ENCODE assay signal across 2 cellular contexts in genomic region chr1:19640363-19641316, GRCh38.
A peak's percentile ranks its signal among the peaks of the same experiment; 100 is the strongest.
TF ChIP-seq lines count a peak whose summit lies in the region.

No MANE protein-coding gene starts in this region.

TF ChIP-seq in IMR-90, 13 proteins besides CTCF, POLR2A, EP300 and RAD21:
- TF ChIP-seq USF2 (IDR thresholded peaks at IDR 0.05; ENCODE audit: low read depth, low read length) (no peak), SMC3 (IDR thresholded peaks at IDR 0.05; ENCODE audit: low read depth, low read length) (no peak), MAFK (IDR thresholded peaks at IDR 0.05; ENCODE audit: low read depth, low read length) (no peak), CEBPB (IDR thresholded peaks at IDR 0.05; ENCODE audit: low read depth, low read length) (no peak), MXI1 (IDR thresholded peaks at IDR 0.05; ENCODE audit: borderline replicate concordance, low read depth, low read length) (no peak)

TF ChIP-seq in HepG2, 621 proteins besides CTCF, POLR2A, EP300 and RAD21 (continues in another document):
- TF ChIP-seq CBX2 (IDR thresholded peaks at IDR 0.05; ENCODE audit: low read depth, low read length), result no peak
- TF ChIP-seq CBX2 (CRISPR knock-in tag; IDR thresholded peaks at IDR 0.05; ENCODE audit: low read depth), result no peak
- 0 out of 2 replicates have a peak, but pooled peaks have one; percentile 37 for TF ChIP-seq CHD4 (IDR thresholded peaks at IDR 0.05; ENCODE audit: borderline replicate concordance, low read length)
- peak; percentile 23; the same call in 1 of the 2 replicates for TF ChIP-seq ARID4A (CRISPR knock-in tag; IDR thresholded peaks at IDR 0.05; ENCODE audit: borderline replicate concordance)
- TF ChIP-seq HNF4G (IDR thresholded peaks at IDR 0.05; ENCODE audit: borderline replicate concordance, low read depth, low read length), result peak; percentile 31; the same call in 1 of the 2 replicates
- TF ChIP-seq HNF4G (CRISPR knock-in tag; IDR thresholded peaks at IDR 0.05; ENCODE audit: borderline replicate concordance, low read depth), result 0 out of 2 replicates have a peak, but pooled peaks have one; percentile 18
- peak; percentile 35 for TF ChIP-seq HNRNPLL (IDR thresholded peaks at IDR 0.05; ENCODE audit: low read depth, low read length, poor library complexity, severe bottlenecking)
- no peak for TF ChIP-seq SOX13 (IDR thresholded peaks at IDR 0.05)
- peak in 1 of 2 experiments; percentile 23; a peak in 1 of 4 replicates for TF ChIP-seq SOX13 (CRISPR knock-in tag; conservative IDR thresholded peaks at IDR 0.05 in 1 of 2, IDR thresholded peaks at IDR 0.05 in 1 of 2)
- peak; percentile 100 for TF ChIP-seq ZNF18 (CRISPR knock-in tag; IDR thresholded peaks at IDR 0.05; ENCODE audit: insufficient replicate concordance)
- peak; percentile 99 for TF ChIP-seq ZNF543 (CRISPR knock-in tag; IDR thresholded peaks at IDR 0.05)
- TF ChIP-seq ZNF556 (CRISPR knock-in tag; IDR thresholded peaks at IDR 0.05; ENCODE audit: borderline replicate concordance), result 0 out of 2 replicates have a peak, but pooled peaks have one; percentile 25
- 0 out of 2 replicates have a peak, but pooled peaks have one; percentile 15 for TF ChIP-seq ZNF124 (CRISPR knock-in tag; IDR thresholded peaks at IDR 0.05)
- TF ChIP-seq FOSL2 (CRISPR knock-in tag; IDR thresholded peaks at IDR 0.05), result peak; percentile 36
- TF ChIP-seq TRAFD1 (CRISPR knock-in tag; IDR thresholded peaks at IDR 0.05; ENCODE audit: borderline replicate concordance), result 0 out of 2 replicates have a peak, but pooled peaks have one; percentile 69
- TF ChIP-seq ZNF768 (CRISPR knock-in tag; IDR thresholded peaks at IDR 0.05), result peak; percentile 26; the same call in 1 of the 2 replicates
- peak; percentile 55; the same call in 1 of the 2 replicates for TF ChIP-seq RXRA (CRISPR knock-in tag; IDR thresholded peaks at IDR 0.05)
- 0 out of 2 replicates have a peak, but pooled peaks have one; percentile 32 for TF ChIP-seq TIGD3 (CRISPR knock-in tag; IDR thresholded peaks at IDR 0.05; ENCODE audit: borderline replicate concordance)
- TF ChIP-seq ZNF574 (CRISPR knock-in tag; IDR thresholded peaks at IDR 0.05), result peak; percentile 38
- no peak for TF ChIP-seq ZNF136 (CRISPR knock-in tag; IDR thresholded peaks at IDR 0.05; ENCODE audit: low read depth)
- peak; percentile 95 for TF ChIP-seq HNRNPL (IDR thresholded peaks at IDR 0.05; ENCODE audit: low read depth, low read length)
- no peak for TF ChIP-seq FOXA1 (IDR thresholded peaks at IDR 0.05)
- peak; percentile 36; the same call in 1 of the 2 replicates for TF ChIP-seq FOXA1 (CRISPR knock-in tag; IDR thresholded peaks at IDR 0.05)
- TF ChIP-seq SMAD3 (CRISPR knock-in tag; IDR thresholded peaks at IDR 0.05), result peak; percentile 25; the same call in 1 of the 2 replicates
- peak; percentile 28; the same call in 1 of the 2 replicates for TF ChIP-seq UBTF (CRISPR knock-in tag; IDR thresholded peaks at IDR 0.05)
- TF ChIP-seq TEAD3 (CRISPR knock-in tag; optimal IDR thresholded peaks at IDR 0.05; ENCODE audit: borderline replicate concordance), result peak; percentile 84
- no peak for TF ChIP-seq HOXA7 (CRISPR knock-in tag; IDR thresholded peaks at IDR 0.05)
- peak; percentile 92 for TF ChIP-seq ZMYM3 (CRISPR knock-in tag; IDR thresholded peaks at IDR 0.05)
- TF ChIP-seq ZNF629 (CRISPR knock-in tag; conservative IDR thresholded peaks at IDR 0.05), result peak; percentile 99
- TF ChIP-seq NAIF1 (CRISPR knock-in tag; IDR thresholded peaks at IDR 0.05; ENCODE audit: borderline replicate concordance), result no peak
- TF ChIP-seq MYC (CRISPR knock-in tag; IDR thresholded peaks at IDR 0.05; ENCODE audit: borderline replicate concordance), result 0 out of 2 replicates have a peak, but pooled peaks have one; percentile 31
- peak; percentile 12; the same call in 1 of the 2 replicates for TF ChIP-seq ZFX (CRISPR knock-in tag; IDR thresholded peaks at IDR 0.05; ENCODE audit: low read depth)
- no peak for TF ChIP-seq CREB1 (IDR thresholded peaks at IDR 0.05)
- TF ChIP-seq CREB1 (CRISPR knock-in tag; IDR thresholded peaks at IDR 0.05), result peak; percentile 53
- peak; percentile 42; the same call in 1 of the 2 replicates for TF ChIP-seq ETV5 (CRISPR knock-in tag; IDR thresholded peaks at IDR 0.05; ENCODE audit: borderline replicate concordance)
- TF ChIP-seq ZBTB20 (CRISPR knock-in tag; IDR thresholded peaks at IDR 0.05; ENCODE audit: borderline replicate concordance, low read depth), result peak; percentile 28; the same call in 1 of the 2 replicates
- TF ChIP-seq SOX5 (CRISPR knock-in tag; IDR thresholded peaks at IDR 0.05; ENCODE audit: borderline replicate concordance), result 0 out of 2 replicates have a peak, but pooled peaks have one; percentile 11
- 0 out of 2 replicates have a peak, but pooled peaks have one; percentile 22 for TF ChIP-seq ZNF501 (CRISPR knock-in tag; IDR thresholded peaks at IDR 0.05)
- TF ChIP-seq JUN (CRISPR knock-in tag; IDR thresholded peaks at IDR 0.05), result no peak
- peak; percentile 90 for TF ChIP-seq ADNP (CRISPR knock-in tag; IDR thresholded peaks at IDR 0.05)
- TF ChIP-seq ZFP91 (CRISPR knock-in tag; IDR thresholded peaks at IDR 0.05; ENCODE audit: borderline replicate concordance), result peak; percentile 30; the same call in 1 of the 2 replicates
